8 cellular contexts compared by ENCODE assay signal in genomic region chr18:12394428-12394827, GRCh38. TPM values are rescaled to one million over a fixed set of nuclear protein-coding genes. Genes with fewer than 3 reads are reported as not detected.
DNase-seq lines count a peak whose midpoint lies in the region; ATAC-seq and TF ChIP-seq lines count a peak whose summit lies in the region.

No MANE protein-coding gene starts in this region.

- H3K27me3 ChIP-seq in GM23248 (replicated peaks; ENCODE audit: insufficient read depth), result no peaks in the 10 kb centered on the region
- no peaks in the 10 kb centered on the region for H3K27me3 ChIP-seq in left lung

- 78 to 79% methylated on average over 8 of the region's 8 CpGs for WGBS in GM23248 (ENCODE audit: low coverage in 1 of 2, low lambda C conversion rate in 2 of 2, missing lambda C conversion rate in 2 of 2), 2 experiments

- H3K27ac Mint-ChIP-seq in CD14-positive monocyte, result peak overlapping the region in 1 of 7 donors; percentile 40
- no peak overlapping the region for H3K27ac Mint-ChIP-seq in activated T-helper 1 cell treated with anti-CD3 and anti-CD28 coated beads, Interleukin-12 subunit alpha, Interleukin-12 subunit beta, Interleukin-2, Interleukin-4 antibody, amounts not matched to agents 30 ng/mL and 10 ng/mL and 1 ng/mL, durations not matched to agents 14 hours and 24 hours and 36 hours

- peaks cover 1 to 4% (median 3%) of the 10 kb centered on the region in 3 donors for H3K27me3 Mint-ChIP-seq in CD14-positive monocyte (ENCODE audit: low read depth in 3 of 3)
- peaks cover 4% of the 10 kb centered on the region for H3K27me3 Mint-ChIP-seq in activated T-helper 1 cell treated with anti-CD3 and anti-CD28 coated beads, Interleukin-12 subunit alpha, Interleukin-12 subunit beta, Interleukin-2, Interleukin-4 antibody, amounts not matched to agents 30 ng/mL and 10 ng/mL and 1 ng/mL, durations not matched to agents 14 hours and 24 hours and 36 hours (ENCODE audit: insufficient read depth)

- no peak overlapping the region for H3K4me2 ChIP-seq in GM23248 (ENCODE audit: unreplicated experiment)

- no peak for DNase-seq in CD14-positive monocyte (ENCODE audit: low spot score)
- peak; percentile 31 for DNase-seq in GM23248
- peak in 1 of 2 donors; percentile 72 for DNase-seq in left lung
- no peak for DNase-seq in NOMO-1 treated with dmso at 0.1 percent for 144 hours (lab: John Stamatoyannopoulos, UW; ENCODE audit: unreplicated experiment)
- no peak for DNase-seq in activated T-helper 1 cell treated with anti-CD3 and anti-CD28 coated beads, Interleukin-12 subunit alpha, Interleukin-12 subunit beta, Interleukin-2, Interleukin-4 antibody, amounts not matched to agents 30 ng/mL and 10 ng/mL and 1 ng/mL, durations not matched to agents 14 hours and 24 hours and 36 hours (ENCODE audit: low spot score)
- DNase-seq in NCI-H1417 treated with DMSO at 0.1 percent for 48 hours (lab: John Stamatoyannopoulos, UW), result no peak

- no peak overlapping the region for H3K9ac ChIP-seq in GM23248

- no peaks in the 10 kb centered on the region for H3K9me2 ChIP-seq in GM23248 (ENCODE audit: insufficient read depth)

- H3K27ac ChIP-seq in GM23248 (no peak overlapping the region), left lung (no peak overlapping the region)

- no peaks in the 10 kb centered on the region for H3K36me3 ChIP-seq in GM23248 (ENCODE audit: low read depth)
- no peaks in the 10 kb centered on the region for H3K36me3 ChIP-seq in left lung

- TF ChIP-seq CTCF in CD14-positive monocyte (IDR thresholded peaks at IDR 0.05) (peak; percentile 19), WI38 (IDR thresholded peaks at IDR 0.05; ENCODE audit: low read depth, low read length) (peak; percentile 30; the same call in 1 of the 2 replicates), left lung (IDR thresholded peaks at IDR 0.05) (peak; percentile 17 to 38)

- no peak overlapping the region for H2AFZ ChIP-seq in GM23248

- no peaks in the 10 kb centered on the region for H3K36me3 Mint-ChIP-seq in CD14-positive monocyte
- no peaks in the 10 kb centered on the region for H3K36me3 Mint-ChIP-seq in activated T-helper 1 cell treated with anti-CD3 and anti-CD28 coated beads, Interleukin-12 subunit alpha, Interleukin-12 subunit beta, Interleukin-2, Interleukin-4 antibody, amounts not matched to agents 30 ng/mL and 10 ng/mL and 1 ng/mL, durations not matched to agents 14 hours and 24 hours and 36 hours (ENCODE audit: low read depth)

- peaks cover 4% of the 10 kb centered on the region for H3K4me1 Mint-ChIP-seq in CD14-positive monocyte
- peaks cover 5% of the 10 kb centered on the region for H3K4me1 Mint-ChIP-seq in activated T-helper 1 cell treated with anti-CD3 and anti-CD28 coated beads, Interleukin-12 subunit alpha, Interleukin-12 subunit beta, Interleukin-2, Interleukin-4 antibody, amounts not matched to agents 30 ng/mL and 10 ng/mL and 1 ng/mL, durations not matched to agents 14 hours and 24 hours and 36 hours (ENCODE audit: low read depth)

- ATAC-seq in left lung (peak; percentile 69), GM18511 (IDR thresholded peaks at IDR 0.05; ENCODE audit: unreplicated experiment) (no peak)

- no peak overlapping the region for H3K4me3 Mint-ChIP-seq in CD14-positive monocyte
- H3K4me3 Mint-ChIP-seq in activated T-helper 1 cell treated with anti-CD3 and anti-CD28 coated beads, Interleukin-12 subunit alpha, Interleukin-12 subunit beta, Interleukin-2, Interleukin-4 antibody, amounts not matched to agents 30 ng/mL and 10 ng/mL and 1 ng/mL, durations not matched to agents 14 hours and 24 hours and 36 hours, result no peak overlapping the region

- intact Hi-C loops in CD14-positive monocyte (cut with micrococcal nuclease), result no loop called here
- intact Hi-C loops in left lung (cut with DNase I), result loop anchor here in 1 of 2 donors (5.0 kb wide), 1 partner anchor 268 kb away; no protein-coding TSS in a partner anchor
- intact Hi-C loops in activated T-helper 1 cell treated with anti-CD3 and anti-CD28 coated beads, Interleukin-12 subunit alpha, Interleukin-12 subunit beta, Interleukin-2, Interleukin-4 antibody, amounts not matched to agents 30 ng/mL and 10 ng/mL and 1 ng/mL, durations not matched to agents 14 hours and 24 hours and 36 hours (cut with micrococcal nuclease), result loop anchor here (5.0 kb wide), 2 partner anchors 148 to 308 kb away; partner anchors contain the start of genes CEP76 and PSMG2

- H3K79me2 ChIP-seq in GM23248 (ENCODE audit: insufficient read depth), result no peaks in the 10 kb centered on the region

- H3F3A ChIP-seq in GM23248 (ENCODE audit: insufficient read depth), result peaks cover 3% of the 10 kb centered on the region; the same call in 1 of the 2 replicates

- no peaks in the 10 kb centered on the region for H3K4me1 ChIP-seq in GM23248 (ENCODE audit: insufficient read depth)
- no peaks in the 10 kb centered on the region for H3K4me1 ChIP-seq in left lung

- H4K20me1 ChIP-seq in GM23248 (ENCODE audit: insufficient read depth), result no peaks in the 10 kb centered on the region

- in situ Hi-C loops in GM23248 (cut with MboI), result loop anchor here (25.0 kb wide), 1 partner anchor 543 kb away; the partner anchor contains the start of gene SEH1L

- H3K9me3 Mint-ChIP-seq in CD14-positive monocyte, result no peaks in the 10 kb centered on the region
- H3K9me3 Mint-ChIP-seq in activated T-helper 1 cell treated with anti-CD3 and anti-CD28 coated beads, Interleukin-12 subunit alpha, Interleukin-12 subunit beta, Interleukin-2, Interleukin-4 antibody, amounts not matched to agents 30 ng/mL and 10 ng/mL and 1 ng/mL, durations not matched to agents 14 hours and 24 hours and 36 hours, result no peaks in the 10 kb centered on the region

- H3K4me3 ChIP-seq in GM23248 (no peak overlapping the region), WI38 (ENCODE audit: low read depth, low read length) (no peak overlapping the region), left lung (no peak overlapping the region)

- H3K9me3 ChIP-seq in GM23248 (ENCODE audit: low read depth) (no peaks in the 10 kb centered on the region), left lung (no peaks in the 10 kb centered on the region)

RNA-seq across cellular contexts. Expression of gene PRELID3A, which starts 13.3 kb away (rescaled TPM):
- polyA plus RNA-seq in CD14-positive monocyte (not detected), GM23248 (2016; fragmentation: Nextera tagmentation; extraction: Ambion mirVana) (6.0 TPM in 2 replicates)
- total RNA-seq in GM23248 (2014; rRNA removed; shearing (Covaris generic)), result 2.9 and 6.1 TPM in 2 replicates
- total RNA-seq in left lung, result 1 to 10 TPM; 5.3 TPM
- total RNA-seq in activated T-helper 1 cell treated with anti-CD3 and anti-CD28 coated beads, Interleukin-12 subunit alpha, Interleukin-12 subunit beta, Interleukin-2, Interleukin-4 antibody, amounts not matched to agents 30 ng/mL and 10 ng/mL and 1 ng/mL, durations not matched to agents 14 hours and 24 hours and 36 hours, result 5.5 and 5.7 TPM in 2 replicates

RNA-seq across cellular contexts. Expression of gene AFG3L2, which starts 17.4 kb away (rescaled TPM):
- polyA plus RNA-seq in CD14-positive monocyte (10 to 100 TPM; 13.9 to 15.5 TPM), GM23248 (2016; fragmentation: Nextera tagmentation; extraction: Ambion mirVana) (26.8 and 28.1 TPM in 2 replicates)
- 40.6 and 52.2 TPM in 2 replicates for total RNA-seq in GM23248 (2014; rRNA removed; shearing (Covaris generic))
- total RNA-seq in left lung, result 10 to 100 TPM; 30.3 to 39.8 TPM
- 66.8 and 70.6 TPM in 2 replicates for total RNA-seq in activated T-helper 1 cell treated with anti-CD3 and anti-CD28 coated beads, Interleukin-12 subunit alpha, Interleukin-12 subunit beta, Interleukin-2, Interleukin-4 antibody, amounts not matched to agents 30 ng/mL and 10 ng/mL and 1 ng/mL, durations not matched to agents 14 hours and 24 hours and 36 hours
